3 cellular contexts compared by ENCODE assay signal in the genomic region with DNA sequence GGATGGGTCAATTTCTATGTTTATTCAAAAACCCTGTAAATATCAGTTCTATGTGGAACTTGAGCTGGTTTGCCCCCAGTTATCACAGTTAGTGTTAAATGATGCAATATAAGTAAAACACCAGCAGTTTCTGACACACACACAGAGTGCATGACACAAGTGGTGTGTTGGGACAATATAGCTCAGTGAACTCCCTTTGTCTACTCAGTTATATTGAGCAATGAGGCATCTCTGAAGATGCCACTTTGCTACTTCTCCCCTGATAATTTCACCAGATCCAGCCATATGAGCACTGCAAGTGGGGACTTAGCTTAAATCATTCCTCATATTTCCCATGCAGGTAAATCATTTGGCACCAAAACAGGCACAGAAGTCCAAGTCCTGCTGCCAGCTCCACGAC. TPM values are rescaled to one million over a fixed set of nuclear protein-coding genes. Genes with fewer than 3 reads are reported as not detected.
"Had no signal": no experiment of that assay in that cellular context is flagged by ENCODE, and none has a peak within 500 bp of the region (broad histone marks: within the 10 kb centered on the region; RNA-seq: fewer than 3 reads in every experiment).

No MANE protein-coding gene starts in this region.

RNA-seq across cellular contexts. Expression of a gene that starts 33.0 kb away (rescaled TPM):
- total RNA-seq: LHCN-M2, MCF 10A, NCI-H460 had no signal
